ENCODE assay signal across 2 cellular contexts in genomic region chr1:109391161-109391556, GRCh38.
TF ChIP-seq lines count a peak whose summit lies in the region.

No MANE protein-coding gene starts in this region.

TF ChIP-seq in HepG2, 621 proteins besides CTCF, POLR2A, EP300 and RAD21:
- TF ChIP-seq SUZ12 (IDR thresholded peaks at IDR 0.05; ENCODE audit: low read depth, low read length) (no peak), KDM1A (CRISPR knock-in tag; IDR thresholded peaks at IDR 0.05) (no peak), NFIB (CRISPR knock-in tag; IDR thresholded peaks at IDR 0.05; ENCODE audit: borderline replicate concordance) (no peak), ZNF576 (CRISPR knock-in tag; IDR thresholded peaks at IDR 0.05) (no peak), NCOR1 (IDR thresholded peaks at IDR 0.05; ENCODE audit: borderline replicate concordance, low read length) (no peak), ATF7 (IDR thresholded peaks at IDR 0.05) (no peak), ATF7 (CRISPR knock-in tag; IDR thresholded peaks at IDR 0.05) (no peak)

TF ChIP-seq in endothelial cell of umbilical vein, 7 proteins besides CTCF, POLR2A, EP300 and RAD21:
- TF ChIP-seq EZH2 (IDR thresholded peaks at IDR 0.05; ENCODE audit: borderline replicate concordance, low read depth, low read length, severe bottlenecking) (no peak), GATA2 (IDR thresholded peaks at IDR 0.05; ENCODE audit: insufficient read depth, insufficient read length, low read depth, low read length) (no peak), POLR2AphosphoS5 (IDR thresholded peaks at IDR 0.05; ENCODE audit: insufficient read depth, low read depth, low read length) (no peak), FOS (IDR thresholded peaks at IDR 0.05; ENCODE audit: borderline replicate concordance, insufficient read depth, low read length) (no peak)
